In genomic region chr14:24251880-24252288, GRCh38 we compare ENCODE assay signal across 1 cellular context.
TF ChIP-seq lines count a peak whose summit lies in the region.

No MANE protein-coding gene starts in this region.

TF ChIP-seq in endothelial cell of umbilical vein, 7 proteins besides CTCF, POLR2A, EP300 and RAD21 (continued from another document):
- TF ChIP-seq GATA2 (IDR thresholded peaks at IDR 0.05; ENCODE audit: insufficient read depth, insufficient read length, low read depth, low read length) (no peak), JUN (IDR thresholded peaks at IDR 0.05; ENCODE audit: borderline replicate concordance, insufficient read depth, insufficient read length, low read depth) (no peak)
- TF ChIP-seq, protein P1, sequence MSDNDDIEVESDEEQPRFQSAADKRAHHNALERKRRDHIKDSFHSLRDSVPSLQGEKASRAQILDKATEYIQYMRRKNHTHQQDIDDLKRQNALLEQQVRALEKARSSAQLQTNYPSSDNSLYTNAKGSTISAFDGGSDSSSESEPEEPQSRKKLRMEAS (IDR thresholded peaks at IDR 0.05; ENCODE audit: insufficient read depth, insufficient read length), result no peak
